8 cellular contexts compared by ENCODE assay signal in genomic region chr12:57001448-57001906, GRCh38. TPM values are rescaled to one million over a fixed set of nuclear protein-coding genes. Genes with fewer than 3 reads are reported as not detected.
DNase-seq lines count a peak whose midpoint lies in the region; ATAC-seq and TF ChIP-seq lines count a peak whose summit lies in the region.

No MANE protein-coding gene starts in this region.

- DNase-seq in Caco-2 (peak; percentile 83 to 88), HT1080 (ENCODE audit: low read depth) (peak; percentile 40), astrocyte of the hippocampus (ENCODE audit: low read depth, low spot score) (peak; percentile 48), iris pigment epithelial cell (ENCODE audit: low read depth) (peak; percentile 64)
- DNase-seq in T-helper 2 cell treated with Interferon-gamma antibody and Interleukin-4, amounts not matched to agents 5 μg/mL and 100 μg/mL, for 36 hours (ENCODE audit: low spot score) = peak; percentile 64
- peak; percentile 78 for DNase-seq in stimulated activated CD4-positive, alpha-beta T cell treated with anti-CD3 and anti-CD28 coated beads, Interleukin-1b, Interleukin-23, amount 100 ng/mL, for 48 hours

- intact Hi-C loops in Caco-2 (cut with micrococcal nuclease; ENCODE audit: unreplicated experiment) = loop anchor here (1.0 kb wide), 1 partner anchor 161 kb away; no protein-coding TSS in a partner anchor

- peaks cover 26% of the 10 kb centered on the region for H3K4me1 Mint-ChIP-seq in Caco-2 (ENCODE audit: low read depth, unreplicated experiment)
- peaks cover 43% of the 10 kb centered on the region for H3K4me1 Mint-ChIP-seq in T-helper 2 cell treated with Interferon-gamma antibody and Interleukin-4, amounts not matched to agents 5 μg/mL and 100 μg/mL, for 36 hours (ENCODE audit: low read depth)

- no peaks in the 10 kb centered on the region for H3K9me3 Mint-ChIP-seq in Caco-2 (ENCODE audit: unreplicated experiment)
- H3K9me3 Mint-ChIP-seq in T-helper 2 cell treated with Interferon-gamma antibody and Interleukin-4, amounts not matched to agents 5 μg/mL and 100 μg/mL, for 36 hours = no peaks in the 10 kb centered on the region

- H3K9me3 ChIP-seq in Caco-2 = no peaks in the 10 kb centered on the region

- CTCF ChIA-PET in Caco-2 (lab: Charles Lee) = interaction anchor here (0.5 to 1.8 kb wide), 15 partner anchors 13 to 408 kb away, joined by 3 to 15 read pairs (median 4); partner anchors contain the start of genes LRP1, MYO1A, NACA and NEMP1

- no peak overlapping the region for H3K27ac Mint-ChIP-seq in Caco-2 (ENCODE audit: unreplicated experiment)
- H3K27ac Mint-ChIP-seq in T-helper 2 cell treated with Interferon-gamma antibody and Interleukin-4, amounts not matched to agents 5 μg/mL and 100 μg/mL, for 36 hours = no peak overlapping the region

- H3K36me3 Mint-ChIP-seq in Caco-2 (ENCODE audit: insufficient read depth, unreplicated experiment) = peaks cover 34% of the 10 kb centered on the region
- peaks cover 52% of the 10 kb centered on the region for H3K36me3 Mint-ChIP-seq in T-helper 2 cell treated with Interferon-gamma antibody and Interleukin-4, amounts not matched to agents 5 μg/mL and 100 μg/mL, for 36 hours (ENCODE audit: low read depth)

- H3K36me3 ChIP-seq in Caco-2 (ENCODE audit: control insufficient read depth, insufficient read depth, low read length) = peaks cover 6% of the 10 kb centered on the region

- H3K27me3 Mint-ChIP-seq in Caco-2 (ENCODE audit: insufficient read depth, unreplicated experiment) = no peaks in the 10 kb centered on the region
- H3K27me3 Mint-ChIP-seq in T-helper 2 cell treated with Interferon-gamma antibody and Interleukin-4, amounts not matched to agents 5 μg/mL and 100 μg/mL, for 36 hours (ENCODE audit: low read depth) = no peaks in the 10 kb centered on the region

- ATAC-seq in HG02571 (IDR thresholded peaks at IDR 0.05; ENCODE audit: unreplicated experiment) (no peak), HG03521 (IDR thresholded peaks at IDR 0.05; ENCODE audit: unreplicated experiment) (no peak)

- H3K4me1 ChIP-seq in Caco-2 = peaks cover 17% of the 10 kb centered on the region

- H3K27me3 ChIP-seq in Caco-2 (replicated peaks; ENCODE audit: control insufficient read depth, insufficient read depth, low read length) = no peaks in the 10 kb centered on the region

- POLR2A ChIA-PET in Caco-2 (lab: Charles Lee) = no interaction called here

- peak; percentile 75 to 79 for TF ChIP-seq CTCF in Caco-2 (IDR thresholded peaks at IDR 0.05; ENCODE audit: insufficient read depth in 1 of 2, low read depth in 1 of 2, low read length in 1 of 2, severe bottlenecking in 1 of 2, unreplicated experiment in 1 of 2)

- H3K4me3 Mint-ChIP-seq in Caco-2 (ENCODE audit: unreplicated experiment) = no peak overlapping the region
- no peak overlapping the region for H3K4me3 Mint-ChIP-seq in T-helper 2 cell treated with Interferon-gamma antibody and Interleukin-4, amounts not matched to agents 5 μg/mL and 100 μg/mL, for 36 hours

- no TSS peak for BruUV-seq in Caco-2 (replicated peaks; lab: Mats Ljungman, UMichigan)

- no peak overlapping the region for H3K4me3 ChIP-seq in Caco-2 (ENCODE audit: low read depth, low read length)

RNA-seq across cellular contexts. Expression of gene ZBTB39, which starts 4.9 kb away (rescaled TPM):
- 12.2 and 12.8 TPM in 2 replicates for total RNA-seq in Caco-2 (2022)
- total RNA-seq in HT1080 (2014; rRNA removed; shearing (Covaris generic)) = 5.0 and 6.9 TPM in 2 replicates
- 5.0 and 6.0 TPM in 2 replicates for polyA plus RNA-seq in HT1080 (2015; cell fraction: cytosol; rRNA removed)
- polyA plus RNA-seq in HT1080 (2015; cell fraction: nucleus; rRNA removed) = 8.3 and 9.0 TPM in 2 replicates

RNA-seq across cellular contexts. Expression of gene TAC3, which starts 14.9 kb away (rescaled TPM):
- 1.6 and 3.1 TPM in 2 replicates for total RNA-seq in Caco-2 (2022)
- total RNA-seq in HT1080 (2014; rRNA removed; shearing (Covaris generic)) = not detected in 2 replicates
- not detected in 2 replicates for polyA plus RNA-seq in HT1080 (2015; cell fraction: cytosol; rRNA removed)
- 0.66 TPM in 1 of 2 replicates, not detected in the other for polyA plus RNA-seq in HT1080 (2015; cell fraction: nucleus; rRNA removed)

RNA-seq across cellular contexts. Expression of gene RDH16, which starts 44.1 kb away (rescaled TPM):
- 0.39 and 0.53 TPM in 2 replicates for total RNA-seq in Caco-2 (2022)
- total RNA-seq in HT1080 (2014; rRNA removed; shearing (Covaris generic)) = not detected in 2 replicates
- 0.07 TPM in 1 of 2 replicates, not detected in the other for polyA plus RNA-seq in HT1080 (2015; cell fraction: cytosol; rRNA removed)
- polyA plus RNA-seq in HT1080 (2015; cell fraction: nucleus; rRNA removed) = 0.07 and 0.18 TPM in 2 replicates

RNA-seq across cellular contexts. Expression of gene MYO1A, which starts 48.5 kb away (rescaled TPM):
- total RNA-seq in Caco-2 (2022) = 9.3 and 11.9 TPM in 2 replicates
- not detected in 2 replicates for total RNA-seq in HT1080 (2014; rRNA removed; shearing (Covaris generic))
- polyA plus RNA-seq in HT1080 (2015; cell fraction: cytosol; rRNA removed) = 0.10 and 0.20 TPM in 2 replicates
- polyA plus RNA-seq in HT1080 (2015; cell fraction: nucleus; rRNA removed) = not detected in 2 replicates
